ENCODE assay signal across 8 cellular contexts in genomic region chr18:49238433-49239042, GRCh38.
A peak's percentile ranks its signal among the peaks of the same experiment; 100 is the strongest.
DNase-seq lines count a peak whose midpoint lies in the region; ATAC-seq and TF ChIP-seq lines count a peak whose summit lies in the region.

No MANE protein-coding gene starts in this region.

- H3K27me3 Mint-ChIP-seq in activated naive CD8-positive, alpha-beta T cell treated with anti-CD3 and anti-CD28 coated beads for 36 hours: no peaks in the 10 kb centered on the region

- no peak overlapping the region for H3K9ac ChIP-seq in SU-DHL-6 (ENCODE audit: low read length)

- H3K36me3 ChIP-seq in BJ (ENCODE audit: control insufficient read depth, insufficient read depth, low read length): no peaks in the 10 kb centered on the region
- H3K36me3 ChIP-seq in H7 (replicated peaks; ENCODE audit: control insufficient read depth, insufficient read depth, low read length): no peaks in the 10 kb centered on the region
- no peaks in the 10 kb centered on the region; the same call in 1 of the 2 replicates for H3K36me3 ChIP-seq in SU-DHL-6 (ENCODE audit: low read length)
- H3K36me3 ChIP-seq in gastrocnemius medialis: no peaks in the 10 kb centered on the region

- H3K4me1 Mint-ChIP-seq in activated naive CD8-positive, alpha-beta T cell treated with anti-CD3 and anti-CD28 coated beads for 36 hours: no peaks in the 10 kb centered on the region

- H3K4me3 ChIP-seq in BJ (ENCODE audit: low read depth, low read length): no peak overlapping the region
- no peak overlapping the region for H3K4me3 ChIP-seq in H7 (ENCODE audit: insufficient read depth, low read depth, low read length)
- H3K4me3 ChIP-seq in SU-DHL-6 (ENCODE audit: insufficient read depth, low read length, poor library complexity, severe bottlenecking): no peak overlapping the region
- H3K4me3 ChIP-seq in gastrocnemius medialis: no peak overlapping the region

- peak; percentile 54 for TF ChIP-seq CTCF in BJ (IDR thresholded peaks at IDR 0.05; ENCODE audit: insufficient read depth, low read depth, low read length)
- peak; percentile 35 for TF ChIP-seq CTCF in SU-DHL-6 (IDR thresholded peaks at IDR 0.05; ENCODE audit: insufficient read depth, low read length, poor library complexity, severe bottlenecking)
- TF ChIP-seq CTCF in gastrocnemius medialis (IDR thresholded peaks at IDR 0.05 in 4 of 5, conservative IDR thresholded peaks at IDR 0.05 in 1 of 5): peak in 2 of 5 experiments; percentile 10 to 36

- DNase-seq in BJ (ENCODE audit: low read depth) (no peak), H7 (peak; percentile 30), iPS-NIHi11 (ENCODE audit: low spot score) (peak; percentile 13), gastrocnemius medialis (no peak), activated gamma-delta T cell treated with Interleukin-2 at 50 U/mL for 16 hours (no peak)
- no peak for DNase-seq in activated naive CD8-positive, alpha-beta T cell treated with anti-CD3 and anti-CD28 coated beads for 36 hours
- DNase-seq in stimulated activated CD4-positive, alpha-beta T cell treated with anti-CD3 and anti-CD28 coated beads, Interleukin-1b, Interleukin-23, amount 100 ng/mL, for 48 hours: no peak

- no peak for ATAC-seq in gastrocnemius medialis

- H3K4me1 ChIP-seq in gastrocnemius medialis: no peaks in the 10 kb centered on the region

- POLR2A ChIA-PET in BJ (lab: Charles Lee): no interaction called here

- H3K27me3 ChIP-seq in BJ (ENCODE audit: control insufficient read depth, insufficient read depth, low read length) (no peaks in the 10 kb centered on the region), H7 (ENCODE audit: control insufficient read depth, insufficient read depth, low read length) (no peaks in the 10 kb centered on the region), SU-DHL-6 (ENCODE audit: low read length) (no peaks in the 10 kb centered on the region), gastrocnemius medialis (no peaks in the 10 kb centered on the region)

- H3K79me2 ChIP-seq in SU-DHL-6 (ENCODE audit: insufficient read depth, low read length): no peaks in the 10 kb centered on the region

- H3F3A ChIP-seq in SU-DHL-6 (ENCODE audit: insufficient read depth): no peaks in the 10 kb centered on the region

- TF ChIP-seq POLR2A in gastrocnemius medialis (IDR thresholded peaks at IDR 0.05): no peak

- no peak overlapping the region for H3K4me2 ChIP-seq in SU-DHL-6 (ENCODE audit: low read depth, low read length, poor library complexity, severe bottlenecking)

- peaks cover 4% of the 10 kb centered on the region; the same call in 1 of the 2 replicates for H4K20me1 ChIP-seq in SU-DHL-6 (ENCODE audit: low read depth, low read length)

- H3K36me3 Mint-ChIP-seq in activated naive CD8-positive, alpha-beta T cell treated with anti-CD3 and anti-CD28 coated beads for 36 hours: peaks cover 16% of the 10 kb centered on the region

- in situ Hi-C loops in gastrocnemius medialis (cut with MboI; ENCODE audit: low sequenced_read_pairs in 4 of 4): loop anchor here in 1 of 4 donors (25.0 kb wide), 1 partner anchor 551 kb away; no protein-coding TSS in a partner anchor

- CTCF ChIA-PET in BJ (lab: Yijun Ruan, JAX): interaction anchor here (0.7 to 1.7 kb wide), 18 partner anchors 9 to 763 kb away, joined by 3 to 7 read pairs (median 4); no protein-coding TSS in a partner anchor

- no peak overlapping the region for H3K27ac Mint-ChIP-seq in activated naive CD8-positive, alpha-beta T cell treated with anti-CD3 and anti-CD28 coated beads for 36 hours

- H2AFZ ChIP-seq in SU-DHL-6 (ENCODE audit: low read depth, low read length, severe bottlenecking): no peak overlapping the region

- H3K27ac ChIP-seq in SU-DHL-6 (ENCODE audit: low read depth, low read length): no peak overlapping the region
- no peak overlapping the region for H3K27ac ChIP-seq in gastrocnemius medialis

- no peaks in the 10 kb centered on the region for H3K9me3 Mint-ChIP-seq in activated naive CD8-positive, alpha-beta T cell treated with anti-CD3 and anti-CD28 coated beads for 36 hours

- H3K4me3 Mint-ChIP-seq in activated naive CD8-positive, alpha-beta T cell treated with anti-CD3 and anti-CD28 coated beads for 36 hours: no peak overlapping the region

- intact Hi-C loops in gastrocnemius medialis (cut with DNase I; ENCODE audit: low total_unique reads): no loop called here

- H3K9me3 ChIP-seq in SU-DHL-6 (ENCODE audit: insufficient read depth, low read length): no peaks in the 10 kb centered on the region
- no peaks in the 10 kb centered on the region for H3K9me3 ChIP-seq in gastrocnemius medialis

- H3K9me2 ChIP-seq in SU-DHL-6 (replicated peaks; ENCODE audit: insufficient read depth, low read length): no peaks in the 10 kb centered on the region

Comparison
In these comparisons a context has a peak if more than half of its experiments do, and no peak if none do; other contexts are left out.
1. DNase-seq: peak in H7 (single experiment) and iPS-NIHi11 (single experiment); none in BJ (single experiment), activated naive CD8-positive, alpha-beta T cell treated with anti-CD3 and anti-CD28 coated beads for 36 hours (single experiment), stimulated activated CD4-positive, alpha-beta T cell treated with anti-CD3 and anti-CD28 coated beads, Interleukin-1b, Interleukin-23, amount 100 ng/mL, for 48 hours (single experiment), gastrocnemius medialis (0 of 2) and activated gamma-delta T cell treated with Interleukin-2 at 50 U/mL for 16 hours (single experiment).